Comparison of ENCODE assay signal across 14 cellular contexts in genomic region chr4:30724217-30724616, GRCh38. TPM values are rescaled to one million over a fixed set of nuclear protein-coding genes. Genes with fewer than 3 reads are reported as not detected.
DNase-seq lines count a peak whose midpoint lies in the region; ATAC-seq and TF ChIP-seq lines count a peak whose summit lies in the region.
"Had no signal": no experiment of that assay in that cellular context is flagged by ENCODE, and none has a peak within 500 bp of the region (broad histone marks: within the 10 kb centered on the region; RNA-seq: fewer than 3 reads in every experiment).

No MANE protein-coding gene starts in this region.

- peak overlapping the region; percentile 40 for H3K4me3 ChIP-seq in endocrine pancreas (ENCODE audit: control insufficient read depth, insufficient read depth, low read length)
- H3K4me3 ChIP-seq in muscle layer of colon (ENCODE audit: low read depth in 1 of 2, low read length in 2 of 2) = peak overlapping the region in 1 of 2 donors; percentile 83
- H3K4me3 ChIP-seq in suprapubic skin = peak overlapping the region; percentile 10

- no peak for TF ChIP-seq CTCF in suprapubic skin (IDR thresholded peaks at IDR 0.05)

- H3K36me3 ChIP-seq in endocrine pancreas (ENCODE audit: control insufficient read depth, insufficient read depth, low read length) (no peaks in the 10 kb centered on the region), muscle layer of colon (ENCODE audit: insufficient read depth, low read length) (no peaks in the 10 kb centered on the region), suprapubic skin (no peaks in the 10 kb centered on the region)

- peak; percentile 4 for DNase-seq in NCI-H146 treated with DMSO at 0.1 percent for 48 hours (lab: John Stamatoyannopoulos, UW; ENCODE audit: unreplicated experiment)
- DNase-seq in suprapubic skin (ENCODE audit: low spot score in 2 of 2) = no peak
- no peak for DNase-seq in NCI-H345 treated with DMSO at 0.1 percent for 48 hours (lab: John Stamatoyannopoulos, UW; ENCODE audit: unreplicated experiment)
- DNase-seq in DMS 273 (lab: John Stamatoyannopoulos, UW; ENCODE audit: unreplicated experiment) = no peak
- DNase-seq in NCI-H1436 treated with DMSO at 0.1 percent for 48 hours (lab: John Stamatoyannopoulos, UW) = no peak
- DNase-seq: CD4-positive, alpha-beta T cell; NCI-H1092 treated with DMSO at 0.1 percent for 48 hours; NCI-H69; Right ventricle myocardium superior; stimulated activated CD4-positive, alpha-beta T cell treated with anti-CD3 and anti-CD28 coated beads, Interleukin-4, amount 100 ng/mL, for 24 hours had no signal

- no peaks in the 10 kb centered on the region for H3K4me1 ChIP-seq in endocrine pancreas (ENCODE audit: control insufficient read depth, insufficient read depth, low read length)
- H3K4me1 ChIP-seq in muscle layer of colon (ENCODE audit: insufficient read depth, low read length) = no peaks in the 10 kb centered on the region
- H3K4me1 ChIP-seq in suprapubic skin = peaks cover 36% of the 10 kb centered on the region

- TF ChIP-seq EP300 in suprapubic skin (IDR thresholded peaks at IDR 0.05) = no peak

- H3K9ac ChIP-seq in endocrine pancreas (ENCODE audit: control insufficient read depth, insufficient read depth, low read length) (no peak overlapping the region), muscle layer of colon (ENCODE audit: low read length) (peak overlapping the region; percentile 9)

- H3K9me3 ChIP-seq in endocrine pancreas (ENCODE audit: control insufficient read depth, low read length) = no peaks in the 10 kb centered on the region
- no peaks in the 10 kb centered on the region for H3K9me3 ChIP-seq in muscle layer of colon (ENCODE audit: low read length)
- no peaks in the 10 kb centered on the region for H3K9me3 ChIP-seq in suprapubic skin

- TF ChIP-seq POLR2A in suprapubic skin (IDR thresholded peaks at IDR 0.05) = no peak

- WGBS in suprapubic skin = 63% methylated on average over 4 of the region's 4 CpGs

- peaks cover 5% of the 10 kb centered on the region for H3K27me3 ChIP-seq in endocrine pancreas (ENCODE audit: control insufficient read depth, insufficient read depth, low read length)
- no peaks in the 10 kb centered on the region for H3K27me3 ChIP-seq in muscle layer of colon (ENCODE audit: control insufficient read depth in 1 of 2, insufficient read depth in 2 of 2, low read length in 2 of 2)
- peaks cover 35% of the 10 kb centered on the region for H3K27me3 ChIP-seq in suprapubic skin

- H3K27ac ChIP-seq in muscle layer of colon (ENCODE audit: low read depth, low read length) (peak overlapping the region; percentile 48), suprapubic skin (no peak overlapping the region)

- ATAC-seq in GM18870 (IDR thresholded peaks at IDR 0.05; ENCODE audit: unreplicated experiment) = no peak
- ATAC-seq: activated naive CD4-positive, alpha-beta T cell treated with anti-CD3 and anti-CD28 coated beads, Interleukin-2, amount 50 U/mL, for 72 hours had no signal

RNA-seq across cellular contexts. Expression of gene PCDH7, which starts 4.0 kb away (rescaled TPM):
- 10 to 100 TPM; 38.1 to 70.0 (median 44.0) TPM for total RNA-seq in suprapubic skin
- total RNA-seq: activated naive CD4-positive, alpha-beta T cell treated with anti-CD3 and anti-CD28 coated beads, Interleukin-2, amount 50 U/mL, for 72 hours; CD4-positive, alpha-beta T cell had no signal
